In genomic region chr10:73941300-73941699, GRCh38 we compare ENCODE assay signal across 9 cellular contexts. TPM values are rescaled to one million over a fixed set of nuclear protein-coding genes. Genes with fewer than 3 reads are reported as not detected.
DNase-seq lines count a peak whose midpoint lies in the region; ATAC-seq, FAIRE-seq and TF ChIP-seq lines count a peak whose summit lies in the region.
"Had no signal": no experiment of that assay in that cellular context is flagged by ENCODE, and none has a peak within 500 bp of the region (broad histone marks: within the 10 kb centered on the region; RNA-seq: fewer than 3 reads in every experiment).

No MANE protein-coding gene starts in this region.

- H3K4me1 Mint-ChIP-seq in astrocyte (ENCODE audit: low read depth, unreplicated experiment): peaks cover 10% of the 10 kb centered on the region
- peaks cover 10% of the 10 kb centered on the region for H3K4me1 Mint-ChIP-seq in WTC11

- H3K27me3 Mint-ChIP-seq in astrocyte (ENCODE audit: low read depth, unreplicated experiment) (no peaks in the 10 kb centered on the region), WTC11 (ENCODE audit: low read depth) (peaks cover 7% of the 10 kb centered on the region)

- H3K27me3 ChIP-seq in Karpas-422 (ENCODE audit: low read length) (no peaks in the 10 kb centered on the region), astrocyte (ENCODE audit: insufficient read depth, low read length) (no peaks in the 10 kb centered on the region), lower lobe of right lung (ENCODE audit: low read depth) (no peaks in the 10 kb centered on the region), stomach smooth muscle (ENCODE audit: control insufficient read depth in 1 of 2, insufficient read depth in 2 of 2, low read length in 2 of 2) (no peaks in the 10 kb centered on the region)

- no peaks in the 10 kb centered on the region for H3K79me2 ChIP-seq in Karpas-422 (ENCODE audit: low read length)
- H3K79me2 ChIP-seq in astrocyte (ENCODE audit: insufficient read depth, low read length): no peaks in the 10 kb centered on the region

- no peak for FAIRE-seq in astrocyte (lab: Jason Lieb, UNC)
- FAIRE-seq in GM19239 (lab: Jason Lieb, UNC): no peak
- FAIRE-seq: urothelium cell line had no signal

- H2AFZ ChIP-seq in Karpas-422 (ENCODE audit: low read length): peak overlapping the region; percentile 79; the same call in 1 of the 2 replicates
- peak overlapping the region; percentile 80 for H2AFZ ChIP-seq in astrocyte (ENCODE audit: low read depth, low read length)

- H4K20me1 ChIP-seq in Karpas-422 (ENCODE audit: insufficient read depth, low read depth, low read length) (no peaks in the 10 kb centered on the region), astrocyte (ENCODE audit: insufficient read depth, low read length) (no peaks in the 10 kb centered on the region)

- H3K36me3 Mint-ChIP-seq in astrocyte (ENCODE audit: low read depth, unreplicated experiment): peaks cover 4% of the 10 kb centered on the region
- H3K36me3 Mint-ChIP-seq in WTC11: peaks cover 11% of the 10 kb centered on the region

- H3K4me3 Mint-ChIP-seq in astrocyte (ENCODE audit: unreplicated experiment) (no peak overlapping the region), WTC11 (no peak overlapping the region)

- CTCF ChIA-PET in WTC11 (lab: Charles Lee): interaction anchor here (0.5 to 7.5 kb wide), 42 partner anchors 9 to 169 kb away, joined by 3 to 155 read pairs (median 5); partner anchors contain the start of genes CAMK2G, CHCHD1, PLAU and VCL

- H3K36me3 ChIP-seq in Karpas-422 (ENCODE audit: insufficient read depth, low read length): no peaks in the 10 kb centered on the region
- H3K36me3 ChIP-seq in astrocyte (ENCODE audit: insufficient read depth, low read length): no peaks in the 10 kb centered on the region
- no peaks in the 10 kb centered on the region for H3K36me3 ChIP-seq in lower lobe of right lung
- H3K36me3 ChIP-seq in stomach smooth muscle (ENCODE audit: control insufficient read depth in 2 of 2, insufficient read depth in 2 of 2, low read length in 2 of 2): no peaks in the 10 kb centered on the region

- H3K9ac ChIP-seq in Karpas-422 (ENCODE audit: low read length) (no peak overlapping the region), astrocyte (ENCODE audit: low read length) (peak overlapping the region; percentile 54), stomach smooth muscle (ENCODE audit: low read length in 2 of 2) (peak overlapping the region; percentile 41 to 71)

- no peak overlapping the region; the same call in 1 of the 2 replicates for H3K4me3 ChIP-seq in Karpas-422 (ENCODE audit: low read length)
- H3K4me3 ChIP-seq in astrocyte (ENCODE audit: insufficient read depth, low read depth, low read length): no peak overlapping the region
- no peak overlapping the region for H3K4me3 ChIP-seq in lower lobe of right lung
- no peak overlapping the region for H3K4me3 ChIP-seq in stomach smooth muscle (ENCODE audit: low read length in 2 of 2)

- no peak overlapping the region for H3K27ac ChIP-seq in Karpas-422 (ENCODE audit: low read length)
- no peak overlapping the region for H3K27ac ChIP-seq in astrocyte (ENCODE audit: low read depth, low read length)
- peak overlapping the region; percentile 58 for H3K27ac ChIP-seq in lower lobe of right lung
- H3K27ac ChIP-seq in stomach smooth muscle (ENCODE audit: low read length): no peak overlapping the region

- TF ChIP-seq CTCF in astrocyte (IDR thresholded peaks at IDR 0.05; ENCODE audit: insufficient read depth, low read depth, low read length): no peak
- TF ChIP-seq CTCF in lower lobe of right lung (IDR thresholded peaks at IDR 0.05): no peak
- no peak for TF ChIP-seq CTCF in WTC11 (IDR thresholded peaks at IDR 0.05)

- intact Hi-C loops in lower lobe of right lung (cut with DNase I): no loop called here

- H3K4me2 ChIP-seq in Karpas-422 (ENCODE audit: low read depth, low read length, poor library complexity, severe bottlenecking): peak overlapping the region; percentile 51
- H3K4me2 ChIP-seq in astrocyte (ENCODE audit: low read length): peak overlapping the region; percentile 68

- H3K27ac Mint-ChIP-seq in astrocyte (ENCODE audit: unreplicated experiment): no peak overlapping the region
- H3K27ac Mint-ChIP-seq in WTC11: no peak overlapping the region

- H3K9me3 ChIP-seq in Karpas-422 (ENCODE audit: low read length): no peaks in the 10 kb centered on the region
- H3K9me3 ChIP-seq in astrocyte (ENCODE audit: insufficient read depth, low read depth, low read length): peaks cover 4% of the 10 kb centered on the region
- H3K9me3 ChIP-seq in lower lobe of right lung: no peaks in the 10 kb centered on the region
- H3K9me3 ChIP-seq in stomach smooth muscle (ENCODE audit: control insufficient read depth in 2 of 2, low read length in 2 of 2): no peaks in the 10 kb centered on the region

- H3K9me3 Mint-ChIP-seq in astrocyte (ENCODE audit: unreplicated experiment) (peaks cover 6% of the 10 kb centered on the region), WTC11 (peaks cover 16% of the 10 kb centered on the region)

- POLR2A ChIA-PET in WTC11 (lab: Charles Lee): interaction anchor here (0.5 to 2.2 kb wide), 3 partner anchors 26 to 59 kb away, joined by 4 to 7 read pairs (median 5); no protein-coding TSS in a partner anchor

- H3K4me1 ChIP-seq in Karpas-422 (ENCODE audit: low read length) (peaks cover 9% of the 10 kb centered on the region), astrocyte (ENCODE audit: insufficient read depth, low read length) (peaks cover 11% of the 10 kb centered on the region), lower lobe of right lung (peaks cover 26% of the 10 kb centered on the region), stomach smooth muscle (ENCODE audit: control insufficient read depth, insufficient read depth, low read length) (peaks cover 13% of the 10 kb centered on the region)

- DNase-seq in Karpas-422 (no peak), astrocyte (ENCODE audit: low read depth) (peak; percentile 39), lower lobe of right lung (no peak), GM19239 (ENCODE audit: insufficient read length, low spot score) (no peak), DMS79 treated with DMSO at 0.1 percent for 48 hours (lab: John Stamatoyannopoulos, UW) (no peak), WTC11 (ENCODE audit: low spot score) (no peak)

- H3K9me2 ChIP-seq in Karpas-422 (replicated peaks; ENCODE audit: insufficient read depth, low read length): no peaks in the 10 kb centered on the region

- ATAC-seq in lower lobe of right lung (no peak), GM19397 (IDR thresholded peaks at IDR 0.05; ENCODE audit: unreplicated experiment) (no peak), WTC11 (no peak)

TF ChIP-seq in WTC11, 78 proteins besides CTCF, POLR2A, EP300 and RAD21:
- TF ChIP-seq ATF6 (CRISPR knock-in tag; IDR thresholded peaks at IDR 0.05) (no peak), TEAD4 (CRISPR knock-in tag; IDR thresholded peaks at IDR 0.05) (no peak)

RNA-seq across cellular contexts. Expression of gene PLAU, which starts 30.4 kb away (rescaled TPM):
- total RNA-seq in Karpas-422 (2014; rRNA removed; shearing (Covaris generic); ENCODE audit: low replicate concordance): 3.2 and 6.3 TPM in 2 replicates
- 81.2 and 90.2 TPM in 2 replicates for total RNA-seq in astrocyte
- 29.0 TPM for total RNA-seq in lower lobe of right lung
- total RNA-seq in WTC11 (2021): 15.0 to 18.0 TPM (median 16.2 TPM) in 3 replicates

RNA-seq across cellular contexts. Expression of gene VCL, which starts 56.6 kb away (rescaled TPM):
- total RNA-seq in Karpas-422 (2014; rRNA removed; shearing (Covaris generic); ENCODE audit: low replicate concordance): 37.6 and 50.5 TPM in 2 replicates
- total RNA-seq in astrocyte (469 and 474 TPM in 2 replicates), lower lobe of right lung (106 TPM), WTC11 (2021) (225 to 236 TPM (median 234 TPM) in 3 replicates)
